10 cellular contexts compared by ENCODE assay signal in genomic region chr12:122403115-122403770, GRCh38. TPM values are rescaled to one million over a fixed set of nuclear protein-coding genes. Genes with fewer than 3 reads are reported as not detected.
DNase-seq lines count a peak whose midpoint lies in the region; ATAC-seq and TF ChIP-seq lines count a peak whose summit lies in the region.
"Had no signal": no experiment of that assay in that cellular context is flagged by ENCODE, and none has a peak within 500 bp of the region (broad histone marks: within the 10 kb centered on the region; RNA-seq: fewer than 3 reads in every experiment).

No MANE protein-coding gene starts in this region.

- ATAC-seq in right lobe of liver: no peak
- ATAC-seq in HG02981 (IDR thresholded peaks at IDR 0.05; ENCODE audit: unreplicated experiment): peak; percentile 49
- ATAC-seq in CD8-positive, alpha-beta T cell: no peak

- H3K4me3 Mint-ChIP-seq in type B pancreatic cell: peak overlapping the region; percentile 59
- H3K4me3 Mint-ChIP-seq in CD8-positive, alpha-beta T cell: no peak overlapping the region

- peaks cover 11 to 47% (median 28%) of the 10 kb centered on the region in 4 donors for H3K4me1 ChIP-seq in liver (ENCODE audit: control insufficient read depth in 4 of 4, insufficient read depth in 4 of 4, low read length in 3 of 4)
- H3K4me1 ChIP-seq in right lobe of liver: peaks cover 0 to 74% (median 11%) of the 10 kb centered on the region in 4 donors
- peaks cover 6% of the 10 kb centered on the region for H3K4me1 ChIP-seq in CD8-positive, alpha-beta T cell (ENCODE audit: insufficient read depth, low read length)

- no peak for TF ChIP-seq POLR2A in right lobe of liver (IDR thresholded peaks at IDR 0.05)

- no peak overlapping the region for H3K9ac ChIP-seq in liver (ENCODE audit: low read depth in 1 of 2, low read length in 2 of 2)

- no peaks in the 10 kb centered on the region for H3K27me3 Mint-ChIP-seq in type B pancreatic cell
- H3K27me3 Mint-ChIP-seq in CD8-positive, alpha-beta T cell (ENCODE audit: low read depth): no peaks in the 10 kb centered on the region

- H3K4me3 ChIP-seq in liver (ENCODE audit: low read depth in 1 of 3, low read length in 3 of 3) (no peak overlapping the region), right lobe of liver (no peak overlapping the region)
- H3K4me3 ChIP-seq in CD8-positive, alpha-beta T cell (ENCODE audit: low read depth, low read length): no peak overlapping the region
- H3K4me3 ChIP-seq: breast epithelium had no signal

- no peaks in the 10 kb centered on the region for H3K27me3 ChIP-seq in liver (ENCODE audit: control insufficient read depth in 4 of 4, insufficient read depth in 4 of 4, low read length in 3 of 4)
- H3K27me3 ChIP-seq in right lobe of liver: no peaks in the 10 kb centered on the region
- H3K27me3 ChIP-seq in CD8-positive, alpha-beta T cell (ENCODE audit: insufficient read depth, low read length): no peaks in the 10 kb centered on the region
- H3K27me3 ChIP-seq: breast epithelium had no signal

- H3K27ac ChIP-seq in liver (ENCODE audit: low read depth in 1 of 2, low read length in 2 of 2) (peak overlapping the region; percentile 14 to 20), right lobe of liver (peak overlapping the region in 1 of 3 donors; percentile 8), caudate nucleus (ENCODE audit: low read depth, low read length) (peak overlapping the region; percentile 50)
- H3K27ac ChIP-seq in CD8-positive, alpha-beta T cell (ENCODE audit: low read depth, low read length): no peak overlapping the region

- H3K36me3 Mint-ChIP-seq in type B pancreatic cell: peaks cover 13% of the 10 kb centered on the region
- peaks cover 11% of the 10 kb centered on the region for H3K36me3 Mint-ChIP-seq in CD8-positive, alpha-beta T cell

- H3K27ac Mint-ChIP-seq in type B pancreatic cell: peak overlapping the region; percentile 85
- H3K27ac Mint-ChIP-seq in CD8-positive, alpha-beta T cell: no peak overlapping the region

- no peaks in the 10 kb centered on the region for H3K36me3 ChIP-seq in liver (ENCODE audit: control insufficient read depth in 4 of 4, insufficient read depth in 3 of 4, low read depth in 1 of 4, low read length in 3 of 4)
- H3K36me3 ChIP-seq in right lobe of liver: no peaks in the 10 kb centered on the region
- H3K36me3 ChIP-seq in CD8-positive, alpha-beta T cell (ENCODE audit: insufficient read depth, low read length): no peaks in the 10 kb centered on the region
- H3K36me3 ChIP-seq: breast epithelium had no signal

- H3K9me3 ChIP-seq in liver (ENCODE audit: control insufficient read depth in 4 of 4, low read length in 3 of 4) (no peaks in the 10 kb centered on the region), right lobe of liver (no peaks in the 10 kb centered on the region)
- no peaks in the 10 kb centered on the region for H3K9me3 ChIP-seq in CD8-positive, alpha-beta T cell (ENCODE audit: low read length)
- H3K9me3 ChIP-seq: breast epithelium had no signal

- CTCF ChIA-PET in CD8-positive, alpha-beta T cell (lab: Charles Lee): interaction anchor here (0.7 to 11.4 kb wide), 3 partner anchors 19 to 356 kb away, joined by 3 to 264 read pairs (median 4); partner anchors contain the start of gene CLIP1

- intact Hi-C loops in right lobe of liver (cut with DNase I): no loop called here
- intact Hi-C loops in CD8-positive, alpha-beta T cell (cut with DNase I, micrococcal nuclease): no loop called here

- peaks cover 38% of the 10 kb centered on the region for H3K4me1 Mint-ChIP-seq in type B pancreatic cell (ENCODE audit: unreplicated experiment)
- peaks cover 21% of the 10 kb centered on the region for H3K4me1 Mint-ChIP-seq in CD8-positive, alpha-beta T cell (ENCODE audit: low read depth)

- TF ChIP-seq RAD21 in liver (IDR thresholded peaks at IDR 0.05): no peak

- no peak for DNase-seq in right lobe of liver
- peak in 3 of 61 donors; percentile 14 to 30 (median 18) for DNase-seq in caudate nucleus (lab: John Stamatoyannopoulos, UW)
- DNase-seq in type B pancreatic cell (ENCODE audit: extremely low spot score, unreplicated experiment): no peak
- DNase-seq in NCI-H2107 (lab: John Stamatoyannopoulos, UW): no peak
- DNase-seq in COLO829 (ENCODE audit: low spot score): no peak
- DNase-seq in CD8-positive, alpha-beta T cell: no peak
- DNase-seq: NCI-H226 had no signal

- TF ChIP-seq CTCF in liver (IDR thresholded peaks at IDR 0.05; ENCODE audit: low read depth, low read length, missing input control) (no peak), right lobe of liver (IDR thresholded peaks at IDR 0.05) (no peak), type B pancreatic cell (conservative IDR thresholded peaks at IDR 0.05) (peak; percentile 22)
- TF ChIP-seq CTCF in CD8-positive, alpha-beta T cell (IDR thresholded peaks at IDR 0.05): no peak

- WGBS in liver: 62% methylated on average over 6 of the region's 6 CpGs
- WGBS in right lobe of liver (ENCODE audit: insufficient coverage, low coverage, low lambda C conversion rate, missing lambda C conversion rate): 34% methylated on average over 6 of the region's 6 CpGs

- peaks cover 5% of the 10 kb centered on the region for H3K9me3 Mint-ChIP-seq in type B pancreatic cell
- no peaks in the 10 kb centered on the region for H3K9me3 Mint-ChIP-seq in CD8-positive, alpha-beta T cell

- POLR2A ChIA-PET in CD8-positive, alpha-beta T cell (lab: Charles Lee): interaction anchor here (0.7 kb wide), 1 partner anchor 434 kb away, joined by 3 read pairs; no protein-coding TSS in a partner anchor

TF ChIP-seq in liver, 16 proteins besides CTCF, POLR2A, EP300 and RAD21:
- TF ChIP-seq HNF4A (conservative IDR thresholded peaks at IDR 0.05) (no peak), MAX (IDR thresholded peaks at IDR 0.05) (no peak), SP1 (IDR thresholded peaks at IDR 0.05) (no peak), NR2F2 (IDR thresholded peaks at IDR 0.05) (no peak), RXRA (IDR thresholded peaks at IDR 0.05) (no peak), FOXA1 (IDR thresholded peaks at IDR 0.05) (no peak), ZBTB33 (IDR thresholded peaks at IDR 0.05) (no peak), JUND (IDR thresholded peaks at IDR 0.05) (no peak), TAF1 (conservative IDR thresholded peaks at IDR 0.05) (no peak), FOXA2 (IDR thresholded peaks at IDR 0.05) (no peak), ATF3 (IDR thresholded peaks at IDR 0.05) (no peak), GABPA (IDR thresholded peaks at IDR 0.05 in 1 of 2, conservative IDR thresholded peaks at IDR 0.05 in 1 of 2) (no peak), YY1 (IDR thresholded peaks at IDR 0.05) (no peak), REST (IDR thresholded peaks at IDR 0.05) (no peak)

RNA-seq across cellular contexts. Expression of gene CLIP1, which starts 19.2 kb away (rescaled TPM):
- total RNA-seq in liver (10 to 100 TPM; 19.9 to 41.9 TPM), right lobe of liver (10 to 100 TPM; 35.4 to 63.4 (median 43.1) TPM), type B pancreatic cell (ENCODE audit: low replicate concordance) (59.1 and 119 TPM in 2 replicates)
- polyA plus RNA-seq in liver: 10 to 100 TPM; 13.0 to 32.2 TPM
- 10 to 100 TPM; 48.6 to 49.6 TPM for total RNA-seq in CD8-positive, alpha-beta T cell
